In genomic region chr16:11312718-11313492, GRCh38 we compare ENCODE assay signal across 1 cellular context.
TF ChIP-seq lines count a peak whose summit lies in the region.

No MANE protein-coding gene starts in this region.

TF ChIP-seq in IMR-90, 13 proteins besides CTCF, POLR2A, EP300 and RAD21:
- TF ChIP-seq RCOR1 (IDR thresholded peaks at IDR 0.05; ENCODE audit: insufficient replicate concordance, low read length) = no peak
- TF ChIP-seq BHLHE40 (IDR thresholded peaks at IDR 0.05; ENCODE audit: low read depth, low read length) = peak; percentile 64; the same call in 1 of the 2 replicates
- TF ChIP-seq CEBPB (IDR thresholded peaks at IDR 0.05; ENCODE audit: low read depth, low read length) = no peak
- TF ChIP-seq MAFK (IDR thresholded peaks at IDR 0.05; ENCODE audit: low read depth, low read length) = no peak
- peak; percentile 67 for TF ChIP-seq USF2 (IDR thresholded peaks at IDR 0.05; ENCODE audit: low read depth, low read length)
- TF ChIP-seq NFE2L2 (IDR thresholded peaks at IDR 0.05; ENCODE audit: low read depth, low read length) = no peak
TF ChIP-seq in IMR-90: peak in this region for 2.
